1 cellular context compared by ENCODE assay signal in genomic region chr1:1471389-1472045, GRCh38.
TF ChIP-seq lines count a peak whose summit lies in the region.

TSS of gene ATAD3B (plus strand) at chr1:1471765. CDS start at chr1:1471885, 120 bp downstream.

TF ChIP-seq in GM12878, 131 proteins besides CTCF, POLR2A, EP300 and RAD21 (continued from another document and continues in another):
- TF ChIP-seq, protein P1, sequence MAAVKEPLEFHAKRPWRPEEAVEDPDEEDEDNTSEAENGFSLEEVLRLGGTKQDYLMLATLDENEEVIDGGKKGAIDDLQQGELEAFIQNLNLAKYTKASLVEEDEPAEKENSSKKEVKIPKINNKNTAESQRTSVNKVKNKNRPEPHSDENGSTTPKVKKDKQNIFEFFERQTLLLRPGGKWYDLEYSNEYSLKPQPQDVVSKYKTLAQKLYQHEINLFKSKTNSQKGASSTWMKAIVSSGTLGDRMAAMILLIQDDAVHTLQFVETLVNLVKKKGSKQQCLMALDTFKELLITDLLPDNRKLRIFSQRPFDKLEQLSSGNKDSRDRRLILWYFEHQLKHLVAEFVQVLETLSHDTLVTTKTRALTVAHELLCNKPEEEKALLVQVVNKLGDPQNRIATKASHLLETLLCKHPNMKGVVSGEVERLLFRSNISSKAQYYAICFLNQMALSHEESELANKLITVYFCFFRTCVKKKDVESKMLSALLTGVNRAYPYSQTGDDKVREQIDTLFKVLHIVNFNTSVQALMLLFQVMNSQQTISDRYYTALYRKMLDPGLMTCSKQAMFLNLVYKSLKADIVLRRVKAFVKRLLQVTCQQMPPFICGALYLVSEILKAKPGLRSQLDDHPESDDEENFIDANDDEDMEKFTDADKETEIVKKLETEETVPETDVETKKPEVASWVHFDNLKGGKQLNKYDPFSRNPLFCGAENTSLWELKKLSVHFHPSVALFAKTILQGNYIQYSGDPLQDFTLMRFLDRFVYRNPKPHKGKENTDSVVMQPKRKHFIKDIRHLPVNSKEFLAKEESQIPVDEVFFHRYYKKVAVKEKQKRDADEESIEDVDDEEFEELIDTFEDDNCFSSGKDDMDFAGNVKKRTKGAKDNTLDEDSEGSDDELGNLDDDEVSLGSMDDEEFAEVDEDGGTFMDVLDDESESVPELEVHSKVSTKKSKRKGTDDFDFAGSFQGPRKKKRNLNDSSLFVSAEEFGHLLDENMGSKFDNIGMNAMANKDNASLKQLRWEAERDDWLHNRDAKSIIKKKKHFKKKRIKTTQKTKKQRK (IDR thresholded peaks at IDR 0.05; ENCODE audit: low read depth, low read length), result no peak
- TF ChIP-seq ATF3 (IDR thresholded peaks at IDR 0.05; ENCODE audit: borderline replicate concordance, extremely low read depth, low read depth, low read length), result peak; percentile 66; the same call in 1 of the 2 replicates
- no peak for TF ChIP-seq SMC3 (IDR thresholded peaks at IDR 0.05; ENCODE audit: borderline replicate concordance, low read length)
- TF ChIP-seq JUNB (IDR thresholded peaks at IDR 0.05), result no peak
- peak; percentile 99 for TF ChIP-seq CREB1 (IDR thresholded peaks at IDR 0.05; ENCODE audit: low read depth)
- TF ChIP-seq POLR2AphosphoS2 (IDR thresholded peaks at IDR 0.05; ENCODE audit: low read depth, low read length), result no peak
- TF ChIP-seq FOXM1 (IDR thresholded peaks at IDR 0.05; ENCODE audit: low read depth, low read length), result no peak
- TF ChIP-seq ZNF274 (IDR thresholded peaks at IDR 0.05; ENCODE audit: insufficient read depth, insufficient read length), result no peak
- TF ChIP-seq, protein P2, sequence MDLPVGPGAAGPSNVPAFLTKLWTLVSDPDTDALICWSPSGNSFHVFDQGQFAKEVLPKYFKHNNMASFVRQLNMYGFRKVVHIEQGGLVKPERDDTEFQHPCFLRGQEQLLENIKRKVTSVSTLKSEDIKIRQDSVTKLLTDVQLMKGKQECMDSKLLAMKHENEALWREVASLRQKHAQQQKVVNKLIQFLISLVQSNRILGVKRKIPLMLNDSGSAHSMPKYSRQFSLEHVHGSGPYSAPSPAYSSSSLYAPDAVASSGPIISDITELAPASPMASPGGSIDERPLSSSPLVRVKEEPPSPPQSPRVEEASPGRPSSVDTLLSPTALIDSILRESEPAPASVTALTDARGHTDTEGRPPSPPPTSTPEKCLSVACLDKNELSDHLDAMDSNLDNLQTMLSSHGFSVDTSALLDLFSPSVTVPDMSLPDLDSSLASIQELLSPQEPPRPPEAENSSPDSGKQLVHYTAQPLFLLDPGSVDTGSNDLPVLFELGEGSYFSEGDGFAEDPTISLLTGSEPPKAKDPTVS (IDR thresholded peaks at IDR 0.05; ENCODE audit: low read depth, low read length), result no peak
- TF ChIP-seq, protein P3, sequence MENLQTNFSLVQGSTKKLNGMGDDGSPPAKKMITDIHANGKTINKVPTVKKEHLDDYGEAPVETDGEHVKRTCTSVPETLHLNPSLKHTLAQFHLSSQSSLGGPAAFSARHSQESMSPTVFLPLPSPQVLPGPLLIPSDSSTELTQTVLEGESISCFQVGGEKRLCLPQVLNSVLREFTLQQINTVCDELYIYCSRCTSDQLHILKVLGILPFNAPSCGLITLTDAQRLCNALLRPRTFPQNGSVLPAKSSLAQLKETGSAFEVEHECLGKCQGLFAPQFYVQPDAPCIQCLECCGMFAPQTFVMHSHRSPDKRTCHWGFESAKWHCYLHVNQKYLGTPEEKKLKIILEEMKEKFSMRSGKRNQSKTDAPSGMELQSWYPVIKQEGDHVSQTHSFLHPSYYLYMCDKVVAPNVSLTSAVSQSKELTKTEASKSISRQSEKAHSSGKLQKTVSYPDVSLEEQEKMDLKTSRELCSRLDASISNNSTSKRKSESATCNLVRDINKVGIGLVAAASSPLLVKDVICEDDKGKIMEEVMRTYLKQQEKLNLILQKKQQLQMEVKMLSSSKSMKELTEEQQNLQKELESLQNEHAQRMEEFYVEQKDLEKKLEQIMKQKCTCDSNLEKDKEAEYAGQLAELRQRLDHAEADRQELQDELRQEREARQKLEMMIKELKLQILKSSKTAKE (IDR thresholded peaks at IDR 0.05; ENCODE audit: low read depth, poor library complexity, severe bottlenecking), result no peak
- 0 out of 2 replicates have a peak, but pooled peaks have one; percentile 8 for TF ChIP-seq RUNX3 (IDR thresholded peaks at IDR 0.05; ENCODE audit: low read length)
- no peak for TF ChIP-seq CBX3 (IDR thresholded peaks at IDR 0.05; ENCODE audit: borderline replicate concordance, low read depth)
- peak; percentile 73 for TF ChIP-seq HCFC1 (IDR thresholded peaks at IDR 0.05; ENCODE audit: low read length)
- TF ChIP-seq IRF3 (IDR thresholded peaks at IDR 0.05), result peak; percentile 59; the same call in 1 of the 2 replicates
- no peak for TF ChIP-seq BCL3 (IDR thresholded peaks at IDR 0.05; ENCODE audit: borderline replicate concordance, insufficient read depth, low read depth, low read length, poor library complexity, severe bottlenecking)
- no peak; the same call in 1 of the 2 replicates for TF ChIP-seq NR2F1 (conservative IDR thresholded peaks at IDR 0.05)
- peak; percentile 61 for TF ChIP-seq NRF1 (conservative IDR thresholded peaks at IDR 0.05; ENCODE audit: low read depth, low read length)
- peak; percentile 70 for TF ChIP-seq E2F8 (IDR thresholded peaks at IDR 0.05; ENCODE audit: low read depth, partially characterized antibody)
- no peak for TF ChIP-seq CHD4 (IDR thresholded peaks at IDR 0.05)
- TF ChIP-seq NFXL1 (IDR thresholded peaks at IDR 0.05; ENCODE audit: borderline replicate concordance), result no peak
- TF ChIP-seq, protein P4, sequence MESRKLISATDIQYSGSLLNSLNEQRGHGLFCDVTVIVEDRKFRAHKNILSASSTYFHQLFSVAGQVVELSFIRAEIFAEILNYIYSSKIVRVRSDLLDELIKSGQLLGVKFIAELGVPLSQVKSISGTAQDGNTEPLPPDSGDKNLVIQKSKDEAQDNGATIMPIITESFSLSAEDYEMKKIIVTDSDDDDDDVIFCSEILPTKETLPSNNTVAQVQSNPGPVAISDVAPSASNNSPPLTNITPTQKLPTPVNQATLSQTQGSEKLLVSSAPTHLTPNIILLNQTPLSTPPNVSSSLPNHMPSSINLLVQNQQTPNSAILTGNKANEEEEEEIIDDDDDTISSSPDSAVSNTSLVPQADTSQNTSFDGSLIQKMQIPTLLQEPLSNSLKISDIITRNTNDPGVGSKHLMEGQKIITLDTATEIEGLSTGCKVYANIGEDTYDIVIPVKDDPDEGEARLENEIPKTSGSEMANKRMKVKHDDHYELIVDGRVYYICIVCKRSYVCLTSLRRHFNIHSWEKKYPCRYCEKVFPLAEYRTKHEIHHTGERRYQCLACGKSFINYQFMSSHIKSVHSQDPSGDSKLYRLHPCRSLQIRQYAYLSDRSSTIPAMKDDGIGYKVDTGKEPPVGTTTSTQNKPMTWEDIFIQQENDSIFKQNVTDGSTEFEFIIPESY (IDR thresholded peaks at IDR 0.05), result no peak
- peak in 1 of 2 experiments; percentile 65; a peak in 1 of 3 replicates for TF ChIP-seq EGR1 (IDR thresholded peaks at IDR 0.05; ENCODE audit: borderline replicate concordance in 1 of 2, low read depth in 2 of 2, low read length in 2 of 2)
- no peak for TF ChIP-seq ZBTB11 (CRISPR knock-in tag; IDR thresholded peaks at IDR 0.05)
- TF ChIP-seq MAX (IDR thresholded peaks at IDR 0.05; ENCODE audit: low read depth, low read length), result peak; percentile 65; the same call in 1 of the 2 replicates
- no peak for TF ChIP-seq JUND (IDR thresholded peaks at IDR 0.05; ENCODE audit: low read depth, low read length)
- TF ChIP-seq MXI1 (IDR thresholded peaks at IDR 0.05; ENCODE audit: low read depth, low read length), result peak; percentile 94
- TF ChIP-seq RAD51 (IDR thresholded peaks at IDR 0.05), result no peak
- peak; percentile 22 for TF ChIP-seq RELA (IDR thresholded peaks at IDR 0.05; ENCODE audit: borderline replicate concordance, partially characterized antibody)
- peak; percentile 84 for TF ChIP-seq E2F4 (IDR thresholded peaks at IDR 0.05; ENCODE audit: low read depth, low read length)
- TF ChIP-seq, protein P5, sequence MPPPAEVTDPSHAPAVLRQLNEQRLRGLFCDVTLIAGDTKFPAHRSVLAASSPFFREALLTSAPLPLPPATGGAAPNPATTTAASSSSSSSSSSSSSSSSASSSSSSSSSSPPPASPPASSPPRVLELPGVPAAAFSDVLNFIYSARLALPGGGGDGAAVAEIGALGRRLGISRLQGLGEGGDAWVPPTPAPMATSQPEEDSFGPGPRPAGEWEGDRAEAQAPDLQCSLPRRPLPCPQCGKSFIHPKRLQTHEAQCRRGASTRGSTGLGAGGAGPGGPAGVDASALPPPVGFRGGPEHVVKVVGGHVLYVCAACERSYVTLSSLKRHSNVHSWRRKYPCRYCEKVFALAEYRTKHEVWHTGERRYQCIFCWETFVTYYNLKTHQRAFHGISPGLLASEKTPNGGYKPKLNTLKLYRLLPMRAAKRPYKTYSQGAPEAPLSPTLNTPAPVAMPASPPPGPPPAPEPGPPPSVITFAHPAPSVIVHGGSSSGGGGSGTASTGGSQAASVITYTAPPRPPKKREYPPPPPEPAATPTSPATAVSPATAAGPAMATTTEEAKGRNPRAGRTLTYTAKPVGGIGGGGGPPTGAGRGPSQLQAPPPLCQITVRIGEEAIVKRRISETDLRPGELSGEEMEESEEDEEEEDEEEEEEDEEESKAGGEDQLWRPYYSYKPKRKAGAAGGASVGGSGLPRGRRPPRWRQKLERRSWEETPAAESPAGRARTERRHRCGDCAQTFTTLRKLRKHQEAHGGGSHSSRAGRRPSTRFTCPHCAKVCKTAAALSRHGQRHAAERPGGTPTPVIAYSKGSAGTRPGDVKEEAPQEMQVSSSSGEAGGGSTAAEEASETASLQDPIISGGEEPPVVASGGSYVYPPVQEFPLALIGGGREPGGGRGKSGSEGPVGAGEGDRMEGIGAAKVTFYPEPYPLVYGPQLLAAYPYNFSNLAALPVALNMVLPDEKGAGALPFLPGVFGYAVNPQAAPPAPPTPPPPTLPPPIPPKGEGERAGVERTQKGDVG (CRISPR knock-in tag; IDR thresholded peaks at IDR 0.05), result no peak
